ENCODE assay signal across 3 cellular contexts in the genomic region with DNA sequence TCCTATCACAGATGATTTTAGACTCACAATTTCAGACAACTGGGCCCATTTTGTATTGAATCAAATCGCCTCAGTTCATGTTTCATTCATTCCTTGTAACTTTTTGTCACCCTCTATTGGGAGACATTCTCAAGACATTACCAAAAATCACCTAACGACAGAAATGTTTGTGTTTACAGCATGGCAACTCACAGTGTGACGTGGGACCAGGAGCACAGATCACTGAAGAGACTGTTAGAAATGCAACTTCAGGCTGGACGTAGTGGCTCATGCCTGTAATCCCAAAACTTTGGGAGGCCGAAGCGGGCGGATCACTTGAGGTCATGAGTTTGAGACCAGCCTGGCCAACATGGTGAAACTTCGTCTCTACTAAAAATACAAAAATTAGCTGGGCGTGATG.
"Had no signal": no experiment of that assay in that cellular context is flagged by ENCODE, and none has a peak within 500 bp of the region (broad histone marks: within the 10 kb centered on the region; RNA-seq: fewer than 3 reads in every experiment).

No MANE protein-coding gene starts in this region.

- DNase-seq: GDM1, GF-D8 had no signal

- ATAC-seq: GM12878 had no signal

- H3K4me3 ChIP-seq: GM12878 had no signal
